13 cellular contexts compared by ENCODE assay signal in the genomic region with DNA sequence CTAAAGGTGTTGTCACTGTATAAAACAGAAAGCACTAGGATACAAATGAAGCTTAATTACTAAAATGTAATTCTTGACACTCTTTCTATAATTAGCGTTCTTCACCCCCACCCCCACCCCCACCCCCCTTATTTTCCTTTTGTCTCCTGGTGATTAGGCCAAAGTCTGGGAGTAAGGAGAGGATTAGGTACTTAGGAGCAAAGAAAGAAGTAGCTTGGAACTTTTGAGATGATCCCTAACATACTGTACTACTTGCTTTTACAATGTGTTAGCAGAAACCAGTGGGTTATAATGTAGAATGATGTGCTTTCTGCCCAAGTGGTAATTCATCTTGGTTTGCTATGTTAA.
A peak's percentile ranks its signal among the peaks of the same experiment; 100 is the strongest.
DNase-seq lines count a peak whose midpoint lies in the region; ATAC-seq and TF ChIP-seq lines count a peak whose summit lies in the region.
"Had no signal": no experiment of that assay in that cellular context is flagged by ENCODE, and none has a peak within 500 bp of the region (broad histone marks: within the 10 kb centered on the region; RNA-seq: fewer than 3 reads in every experiment).

No MANE protein-coding gene starts in this region.

- H3K27me3 ChIP-seq in HUES48 (ENCODE audit: control insufficient read depth, insufficient read depth, low read length) = no peaks in the 10 kb centered on the region
- H3K27me3 ChIP-seq: esophagus squamous epithelium, heart left ventricle, thyroid gland had no signal

- H3K27ac ChIP-seq in HUES48 (ENCODE audit: low read depth, low read length) (peak overlapping the region; percentile 49), VCaP (peak overlapping the region; percentile 47)
- H3K27ac ChIP-seq: esophagus squamous epithelium, thyroid gland had no signal

- no peak for TF ChIP-seq CTCF in VCaP (conservative IDR thresholded peaks at IDR 0.05)

- peak; percentile 37 for DNase-seq in ELR (ENCODE audit: low read depth)
- DNase-seq in iPS-NIHi11 (ENCODE audit: low spot score) = peak; percentile 50
- DNase-seq in NOMO-1 treated with dmso at 0.1 percent for 144 hours (lab: John Stamatoyannopoulos, UW; ENCODE audit: unreplicated experiment) = no peak
- DNase-seq: esophagus squamous epithelium; stimulated activated naive B cell treated with anti-CD40 and anti-IgM and Interleukin-4, amounts not matched to agents 10 μg/mL and 1 μg/mL and 100 μg/mL, for 72 hours had no signal

- peaks cover 38% of the 10 kb centered on the region for H3K4me1 ChIP-seq in HUES48 (ENCODE audit: control insufficient read depth, insufficient read depth, low read length)
- H3K4me1 ChIP-seq: esophagus squamous epithelium, thyroid gland had no signal

- no peak overlapping the region for H3K9ac ChIP-seq in HUES48 (ENCODE audit: low read depth, low read length)

- H3K9me3 ChIP-seq in HUES48 (ENCODE audit: control insufficient read depth, insufficient read depth, low read length) = no peaks in the 10 kb centered on the region
- H3K9me3 ChIP-seq: Caco-2, esophagus squamous epithelium, heart left ventricle, thyroid gland had no signal

- H3K36me3 ChIP-seq in HUES48 (ENCODE audit: control insufficient read depth, insufficient read depth, low read length) = peaks cover 9% of the 10 kb centered on the region; the same call in 1 of the 2 replicates

- ATAC-seq in HG02678 (IDR thresholded peaks at IDR 0.05; ENCODE audit: unreplicated experiment) = no peak
- ATAC-seq in HG03378 (IDR thresholded peaks at IDR 0.05; ENCODE audit: unreplicated experiment) = no peak
- ATAC-seq in HG03025 (IDR thresholded peaks at IDR 0.05; ENCODE audit: low FRiP score, unreplicated experiment) = no peak

- H3K4me3 ChIP-seq in HUES48 (ENCODE audit: low read depth, low read length) = no peak overlapping the region
- H3K4me3 ChIP-seq: esophagus squamous epithelium, heart left ventricle, thyroid gland had no signal
